Comparison of ENCODE assay signal across 16 cellular contexts in genomic region chr12:70334742-70335141, GRCh38. TPM values are rescaled to one million over a fixed set of nuclear protein-coding genes. Genes with fewer than 3 reads are reported as not detected.
DNase-seq lines count a peak whose midpoint lies in the region; ATAC-seq and TF ChIP-seq lines count a peak whose summit lies in the region.
"Had no signal": no experiment of that assay in that cellular context is flagged by ENCODE, and none has a peak within 500 bp of the region (broad histone marks: within the 10 kb centered on the region; RNA-seq: fewer than 3 reads in every experiment).

No MANE protein-coding gene starts in this region.

- H3K9me2 ChIP-seq in GM23338 (ENCODE audit: insufficient read depth): no peaks in the 10 kb centered on the region

- 0 out of 2 replicates have a peak overlapping the region, but pooled peaks have one; percentile 5 for H3K4me3 ChIP-seq in GM23338
- H3K4me3 ChIP-seq: A549 had no signal

- H3K4me1 Mint-ChIP-seq in activated naive CD4-positive, alpha-beta T cell treated with anti-CD3 and anti-CD28 coated beads, Interleukin-2, amount 50 U/mL, for 24 hours: peaks cover 20% of the 10 kb centered on the region
- H3K4me1 Mint-ChIP-seq in GM23338 (peaks cover 38% of the 10 kb centered on the region), WTC11 (peaks cover 50% of the 10 kb centered on the region)

- no peak for TF ChIP-seq CTCF in GM23338 (conservative IDR thresholded peaks at IDR 0.05; ENCODE audit: low read depth in 2 of 2)
- TF ChIP-seq CTCF in WTC11 (IDR thresholded peaks at IDR 0.05): no peak

- no peaks in the 10 kb centered on the region; the same call in 1 of the 2 replicates for H3K79me2 ChIP-seq in GM23338 (replicated peaks; ENCODE audit: insufficient read depth)

- intact Hi-C loops in posterior vena cava (cut with DNase I): no loop called here

- peaks cover 51% of the 10 kb centered on the region for H3K4me1 ChIP-seq in GM23338 (ENCODE audit: insufficient read depth)
- H3K4me1 ChIP-seq: A549 had no signal

- H3K36me3 Mint-ChIP-seq in activated naive CD4-positive, alpha-beta T cell treated with anti-CD3 and anti-CD28 coated beads, Interleukin-2, amount 50 U/mL, for 24 hours: peaks cover 28% of the 10 kb centered on the region
- H3K36me3 Mint-ChIP-seq in GM23338 (ENCODE audit: low read depth): peaks cover 21% of the 10 kb centered on the region
- peaks cover 17% of the 10 kb centered on the region for H3K36me3 Mint-ChIP-seq in WTC11

- peak overlapping the region; percentile 44 for H3K4me2 ChIP-seq in GM23338
- H3K4me2 ChIP-seq: A549 had no signal

- H3K4me3 Mint-ChIP-seq in activated naive CD4-positive, alpha-beta T cell treated with anti-CD3 and anti-CD28 coated beads, Interleukin-2, amount 50 U/mL, for 24 hours: no peak overlapping the region
- H3K4me3 Mint-ChIP-seq in GM23338 (peak overlapping the region; percentile 30; the same call in 1 of the 3 replicates), WTC11 (no peak overlapping the region)
- H3K4me3 Mint-ChIP-seq: CD8-positive, alpha-beta T cell; IgD-negative memory B cell had no signal

- H3K27ac ChIP-seq in GM23338 (ENCODE audit: low read depth): no peak overlapping the region
- H3K27ac ChIP-seq: 22Rv1, A549 had no signal

- POLR2A ChIA-PET in WTC11 (lab: Charles Lee): interaction anchor here (0.6 kb wide), 1 partner anchor 50 kb away, joined by 4 read pairs; no protein-coding TSS in a partner anchor

- H2AFZ ChIP-seq in GM23338: no peak overlapping the region

- H4K20me1 ChIP-seq in GM23338 (replicated peaks; ENCODE audit: insufficient read depth): no peaks in the 10 kb centered on the region

- no peak for DNase-seq in activated naive CD4-positive, alpha-beta T cell treated with anti-CD3 and anti-CD28 coated beads, Interleukin-2, amount 50 U/mL, for 16 hours
- DNase-seq in GM23338 (ENCODE audit: low spot score): no peak
- no peak for DNase-seq in WTC11 (ENCODE audit: low spot score)
- DNase-seq in posterior vena cava (ENCODE audit: low spot score): peak; percentile 32
- DNase-seq in activated effector memory CD4-positive, alpha-beta T cell treated with anti-CD3 and anti-CD28 coated beads, Interleukin-2, amount 50 U/mL, for 16 hours: no peak
- no peak for DNase-seq in NCI-H1436 (lab: John Stamatoyannopoulos, UW)
- DNase-seq: AML-193; Calu3; CD8-positive, alpha-beta T cell; DMS79 treated with DMSO at 0.1 percent for 48 hours; GF-D8; H7 had no signal

- no peaks in the 10 kb centered on the region for H3F3A ChIP-seq in GM23338 (replicated peaks; ENCODE audit: low read depth)

- ATAC-seq in GM23338 (no peak), WTC11 (no peak; the same call in 1 of the 2 replicates)
- ATAC-seq: A549; CD8-positive, alpha-beta T cell had no signal

- peak overlapping the region; percentile 51 for H3K27ac Mint-ChIP-seq in activated naive CD4-positive, alpha-beta T cell treated with anti-CD3 and anti-CD28 coated beads, Interleukin-2, amount 50 U/mL, for 24 hours
- peak overlapping the region; percentile 92 for H3K27ac Mint-ChIP-seq in GM23338
- H3K27ac Mint-ChIP-seq in WTC11: peak overlapping the region; percentile 66
- H3K27ac Mint-ChIP-seq: CD8-positive, alpha-beta T cell; IgD-negative memory B cell had no signal

- CTCF ChIA-PET in WTC11 (lab: Charles Lee): interaction anchor here (1.0 kb wide), 1 partner anchor 455 kb away, joined by 3 read pairs; no protein-coding TSS in a partner anchor

- peaks cover 9% of the 10 kb centered on the region; the same call in 1 of the 2 replicates for H3K36me3 ChIP-seq in GM23338 (ENCODE audit: insufficient read depth)

- no peaks in the 10 kb centered on the region for H3K27me3 ChIP-seq in GM23338 (ENCODE audit: insufficient read depth)

- H3K27me3 Mint-ChIP-seq in activated naive CD4-positive, alpha-beta T cell treated with anti-CD3 and anti-CD28 coated beads, Interleukin-2, amount 50 U/mL, for 24 hours: no peaks in the 10 kb centered on the region
- no peaks in the 10 kb centered on the region for H3K27me3 Mint-ChIP-seq in GM23338 (ENCODE audit: insufficient read depth, low read depth, poor library complexity)
- no peaks in the 10 kb centered on the region for H3K27me3 Mint-ChIP-seq in WTC11 (ENCODE audit: low read depth)
- H3K27me3 Mint-ChIP-seq: IgD-negative memory B cell had no signal

- peaks cover 5% of the 10 kb centered on the region for H3K9me3 Mint-ChIP-seq in activated naive CD4-positive, alpha-beta T cell treated with anti-CD3 and anti-CD28 coated beads, Interleukin-2, amount 50 U/mL, for 24 hours
- no peaks in the 10 kb centered on the region for H3K9me3 Mint-ChIP-seq in GM23338
- no peaks in the 10 kb centered on the region for H3K9me3 Mint-ChIP-seq in WTC11
- H3K9me3 Mint-ChIP-seq: CD8-positive, alpha-beta T cell; IgD-negative memory B cell had no signal

TF ChIP-seq in GM23338, 12 proteins besides CTCF, POLR2A, EP300 and RAD21:
- TF ChIP-seq STAT1 (IDR thresholded peaks at IDR 0.05; ENCODE audit: unreplicated experiment) (no peak), NANOG (IDR thresholded peaks at IDR 0.05; ENCODE audit: borderline replicate concordance) (peak; percentile 56; the same call in 1 of the 2 replicates)

TF ChIP-seq in WTC11, 78 proteins besides CTCF, POLR2A, EP300 and RAD21:
- peak; percentile 27; the same call in 1 of the 2 replicates for TF ChIP-seq FOXP4 (CRISPR knock-in tag; IDR thresholded peaks at IDR 0.05)
- no peak for TF ChIP-seq ZNF263 (CRISPR knock-in tag; IDR thresholded peaks at IDR 0.05; ENCODE audit: low read depth)

RNA-seq across cellular contexts. Expression of gene KCNMB4, which starts 31.3 kb away (rescaled TPM):
- 14.7 and 18.0 TPM in 2 replicates for total RNA-seq in GM23338 (2014; rRNA removed; shearing (Covaris generic))
- 9.4 and 11.3 TPM in 2 replicates for polyA plus RNA-seq in GM23338 (2016; fragmentation: Nextera tagmentation; extraction: Ambion mirVana)
- total RNA-seq in WTC11 (2021) (21.5 to 23.3 TPM (median 21.5 TPM) in 3 replicates), posterior vena cava (1 to 10 TPM; 1.7 to 1.8 TPM)
